21 cellular contexts compared by ENCODE assay signal in the genomic region with DNA sequence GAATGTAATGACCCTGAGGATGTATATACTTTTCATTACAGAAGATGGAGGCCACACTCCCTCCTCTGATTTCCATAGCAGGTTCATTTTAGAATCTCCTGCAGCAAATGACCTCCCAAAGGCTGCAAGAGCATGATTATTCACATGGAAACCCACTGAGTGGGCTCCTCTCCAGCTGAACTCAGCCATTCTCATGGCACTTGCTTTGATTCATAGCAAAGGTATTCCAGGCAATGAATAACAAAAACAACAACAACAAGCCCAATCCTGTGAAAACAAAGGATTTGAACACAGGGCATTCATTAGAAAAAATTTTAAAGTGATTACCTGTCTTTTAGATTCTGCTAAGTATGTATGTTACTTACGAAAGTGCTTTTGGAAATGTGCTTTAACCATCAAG.
DNase-seq lines count a peak whose midpoint lies in the region; ATAC-seq and FAIRE-seq lines count a peak whose summit lies in the region.
"Had no signal": no experiment of that assay in that cellular context is flagged by ENCODE, and none has a peak within 500 bp of the region (broad histone marks: within the 10 kb centered on the region; RNA-seq: fewer than 3 reads in every experiment).

No MANE protein-coding gene starts in this region.

- no peaks in the 10 kb centered on the region for H3K4me1 ChIP-seq in aorta (ENCODE audit: control insufficient read depth in 1 of 2, insufficient read depth in 2 of 2, low read length in 2 of 2)
- H3K4me1 ChIP-seq: BLaER1, prostate gland, uterus had no signal

- 82 to 91% methylated on average over 1 of the region's 1 CpG for WGBS in aorta, 2 donors

- no peaks in the 10 kb centered on the region for H3K9me3 ChIP-seq in aorta (ENCODE audit: control insufficient read depth, low read length)
- H3K9me3 ChIP-seq: BLaER1, prostate gland, uterus had no signal

- no peak overlapping the region for H3K27ac ChIP-seq in aorta (ENCODE audit: low read depth in 1 of 2, low read length in 2 of 2)
- H3K27ac ChIP-seq: BLaER1, prostate gland, SK-N-MC, uterus had no signal

- no peak for FAIRE-seq in frontal cortex (lab: Jason Lieb, UNC)
- FAIRE-seq: A204.1, GM19239, RCC 7860 had no signal

- no peak overlapping the region for H3K4me3 ChIP-seq in aorta (ENCODE audit: low read length in 2 of 2)
- H3K4me3 ChIP-seq: BLaER1, prostate gland, SK-N-MC, uterus had no signal

- intact Hi-C loops in aorta (cut with DNase I), result no loop called here

- no peak for ATAC-seq in aorta (ENCODE audit: low FRiP score)
- no peak for ATAC-seq in HG03175 (IDR thresholded peaks at IDR 0.05; ENCODE audit: unreplicated experiment)
- ATAC-seq: HCT116; natural killer cell treated with Interleukin-12 subunit alpha and Interleukin-12 subunit beta and Interleukin-15 and Interleukin-18, amount 100 ng/mL, for 72 hours had no signal

- DNase-seq in ELF-1 (ENCODE audit: low read depth, low spot score) (peak; percentile 32), M059J (ENCODE audit: low read depth) (peak; percentile 55), dermis microvascular lymphatic vessel endothelial cell (ENCODE audit: low read depth in 2 of 2) (peak; percentile 9 to 10), iPS-NIHi11 (ENCODE audit: low spot score) (peak; percentile 57), aorta (no peak), frontal cortex (ENCODE audit: low spot score in 2 of 2) (no peak), mucosa of gallbladder (ENCODE audit: low spot score) (no peak)
- DNase-seq: MV-4-11, NCI-H1930, NCI-H446, T-helper 9 cell, uterus had no signal

- no peaks in the 10 kb centered on the region for H3K27me3 ChIP-seq in aorta (ENCODE audit: control insufficient read depth in 1 of 2, insufficient read depth in 2 of 2, low read length in 1 of 2)
- H3K27me3 ChIP-seq: BLaER1, uterus had no signal

- H3K36me3 ChIP-seq in aorta (ENCODE audit: control insufficient read depth in 1 of 2, insufficient read depth in 2 of 2, low read length in 1 of 2), result no peaks in the 10 kb centered on the region
- H3K36me3 ChIP-seq: BLaER1, prostate gland, uterus had no signal

Comparison
In these comparisons a context has a peak if more than half of its experiments do, and no peak if none do; other contexts are left out.
1. DNase-seq: peak in ELF-1 (single experiment), M059J (single experiment), dermis microvascular lymphatic vessel endothelial cell (2 of 2) and iPS-NIHi11 (single experiment); none in aorta (0 of 2), frontal cortex (0 of 2) and mucosa of gallbladder (single experiment).